8 cellular contexts compared by ENCODE assay signal in genomic region chr9:128685022-128685332, GRCh38. TPM values are rescaled to one million over a fixed set of nuclear protein-coding genes. Genes with fewer than 3 reads are reported as not detected.
DNase-seq lines count a peak whose midpoint lies in the region; ATAC-seq and TF ChIP-seq lines count a peak whose summit lies in the region.

No MANE protein-coding gene starts in this region.

- 17 to 58% methylated on average over 1 of the region's 2 CpGs for WGBS in esophagus squamous epithelium, 2 donors
- WGBS in sigmoid colon, 2 donors = 43 to 58% methylated on average over 2 of the region's 2 CpGs

- H3K4me1 ChIP-seq in Panc1 (ENCODE audit: control insufficient read depth, insufficient read depth, low read length) = peaks cover 30% of the 10 kb centered on the region
- H3K4me1 ChIP-seq in esophagus squamous epithelium = peaks cover 33 to 65% (median 38%) of the 10 kb centered on the region in 3 donors
- H3K4me1 ChIP-seq in sigmoid colon = peaks cover 0 to 29% (median 22%) of the 10 kb centered on the region in 4 donors

- ATAC-seq in Panc1 = no peak
- ATAC-seq in HG03520 (IDR thresholded peaks at IDR 0.05; ENCODE audit: unreplicated experiment) = no peak
- no peak for ATAC-seq in HG03280 (IDR thresholded peaks at IDR 0.05; ENCODE audit: unreplicated experiment)
- no peak for ATAC-seq in GM21526 (IDR thresholded peaks at IDR 0.05; ENCODE audit: low FRiP score, unreplicated experiment)

- in situ Hi-C loops in Panc1 (cut with HindIII; ENCODE audit: low pct_unique_long_range_greater_than_20kb, low sequenced_read_pairs) = no loop called here

- intact Hi-C loops in Panc1 (cut with micrococcal nuclease; ENCODE audit: unreplicated experiment) (no loop called here), esophagus squamous epithelium (cut with DNase I) (no loop called here), sigmoid colon (cut with DNase I) (loop anchor here (5.0 kb wide), 1 partner anchor 133 kb away; the partner anchor contains the start of gene SPTAN1)

- CTCF ChIA-PET in Panc1 (lab: Charles Lee) = interaction anchor here (1.4 kb wide), 1 partner anchor 50 kb away, joined by 3 read pairs; no protein-coding TSS in a partner anchor

- H3K4me3 ChIP-seq in GM12875 (ENCODE audit: low read depth, low read length) (peak overlapping the region; percentile 66), Panc1 (ENCODE audit: low read depth in 2 of 2, low read length in 2 of 2) (peak overlapping the region; percentile 52 to 80), esophagus squamous epithelium (peak overlapping the region in 3 of 4 donors; percentile 61 to 80 (median 68)), sigmoid colon (no peak overlapping the region)

- no peak for TF ChIP-seq CTCF in GM12875 (IDR thresholded peaks at IDR 0.05; ENCODE audit: borderline replicate concordance, insufficient read depth, low read depth, low read length)
- TF ChIP-seq CTCF in Panc1 (IDR thresholded peaks at IDR 0.05) = no peak
- no peak for TF ChIP-seq CTCF in esophagus squamous epithelium (IDR thresholded peaks at IDR 0.05)
- TF ChIP-seq CTCF in sigmoid colon (IDR thresholded peaks at IDR 0.05) = no peak

- POLR2A ChIA-PET in Panc1 (lab: Charles Lee) = no interaction called here

- H3K27me3 ChIP-seq in Panc1 (ENCODE audit: control insufficient read depth, insufficient read depth, low read length) (no peaks in the 10 kb centered on the region), esophagus squamous epithelium (no peaks in the 10 kb centered on the region), sigmoid colon (no peaks in the 10 kb centered on the region)

- TF ChIP-seq POLR2A in esophagus squamous epithelium (IDR thresholded peaks at IDR 0.05) = peak in 1 of 4 donors; percentile 36
- no peak for TF ChIP-seq POLR2A in sigmoid colon (IDR thresholded peaks at IDR 0.05)

- H3K27ac ChIP-seq in Panc1 (ENCODE audit: low read length) (peak overlapping the region; percentile 86), esophagus squamous epithelium (peak overlapping the region; percentile 92 to 97 (median 95)), sigmoid colon (peak overlapping the region in 3 of 4 donors; percentile 50 to 72 (median 64))

- no peak for TF ChIP-seq EP300 in sigmoid colon (IDR thresholded peaks at IDR 0.05)

- H3K36me3 ChIP-seq in Panc1 (ENCODE audit: control insufficient read depth, insufficient read depth, low read length) = no peaks in the 10 kb centered on the region; the same call in 1 of the 2 replicates
- H3K36me3 ChIP-seq in esophagus squamous epithelium = no peaks in the 10 kb centered on the region
- no peaks in the 10 kb centered on the region for H3K36me3 ChIP-seq in sigmoid colon

- BruUV-seq in Panc1 (replicated peaks; lab: Mats Ljungman, UMichigan) = no TSS peak

- H3K9me3 ChIP-seq in Panc1 (ENCODE audit: control insufficient read depth, insufficient read depth, low read depth, low read length) (no peaks in the 10 kb centered on the region), esophagus squamous epithelium (no peaks in the 10 kb centered on the region), sigmoid colon (no peaks in the 10 kb centered on the region)

- DNase-seq in Panc1 (ENCODE audit: low read depth, low spot score) = no peak
- no peak for DNase-seq in esophagus squamous epithelium (lab: John Stamatoyannopoulos, UW)
- DNase-seq in sigmoid colon = no peak
- no peak for DNase-seq in hypothalamus (lab: John Stamatoyannopoulos, UW)

RNA-seq across cellular contexts. Expression of gene SET, which starts 4.0 kb away (rescaled TPM):
- 422 TPM for total RNA-seq in Panc1 (2021; ENCODE audit: unreplicated experiment)
- 224 TPM for polyA plus RNA-seq in Panc1 (2012; ENCODE audit: insufficient read length)
- total RNA-seq in esophagus squamous epithelium = 100 to 1,000 TPM in 3 of 4 donors, 10 to 100 TPM in 1; 83.5 to 253 (median 215) TPM
- 100 to 1,000 TPM; 182 to 195 (median 187) TPM for total RNA-seq in sigmoid colon
- polyA plus RNA-seq in sigmoid colon = 100 to 1,000 TPM in 2 of 3 donors, 10 to 100 TPM in 1; 77.2 to 172 (median 114) TPM

RNA-seq across cellular contexts. Expression of gene PKN3, which starts 17.3 kb away (rescaled TPM):
- total RNA-seq in Panc1 (2021; ENCODE audit: unreplicated experiment) (19.9 TPM), esophagus squamous epithelium (1 to 10 TPM; 2.3 to 6.2 (median 3.2) TPM), sigmoid colon (1 to 10 TPM; 1.6 to 5.5 (median 3.1) TPM)
- polyA plus RNA-seq in Panc1 (2012; ENCODE audit: insufficient read length) = 38.9 TPM
- 1 to 10 TPM; 1.6 to 7.2 (median 1.8) TPM for polyA plus RNA-seq in sigmoid colon

RNA-seq across cellular contexts. Expression of gene DYNC2I2, which starts 28.3 kb away (rescaled TPM):
- 78.1 TPM for total RNA-seq in Panc1 (2021; ENCODE audit: unreplicated experiment)
- polyA plus RNA-seq in Panc1 (2012; ENCODE audit: insufficient read length) = 96.2 TPM
- total RNA-seq in esophagus squamous epithelium = 10 to 100 TPM; 39.7 to 65.9 (median 54.4) TPM
- total RNA-seq in sigmoid colon = 10 to 100 TPM; 21.6 to 33.0 (median 27.0) TPM
- 10 to 100 TPM; 39.6 to 87.4 (median 43.9) TPM for polyA plus RNA-seq in sigmoid colon

RNA-seq across cellular contexts. Expression of gene ZDHHC12, which starts 39.0 kb away (rescaled TPM):
- total RNA-seq in Panc1 (2021; ENCODE audit: unreplicated experiment) (39.3 TPM), esophagus squamous epithelium (10 to 100 TPM; 51.5 to 99.4 (median 77.1) TPM), sigmoid colon (10 to 100 TPM; 13.3 to 46.2 (median 15.3) TPM)
- 63.1 TPM for polyA plus RNA-seq in Panc1 (2012; ENCODE audit: insufficient read length)
- 100 to 1,000 TPM in 1 of 3 donors, 10 to 100 TPM in 2; 72.6 to 123 (median 73.9) TPM for polyA plus RNA-seq in sigmoid colon

Comparison
In these comparisons a context has a peak if more than half of its experiments do, and no peak if none do; other contexts are left out.
1. H3K4me3 ChIP-seq: peak in GM12875 (single experiment), Panc1 (2 of 2) and esophagus squamous epithelium (3 of 4); none in sigmoid colon (0 of 4).
2. Peak in every context shown above with its lines, with median percentiles within 50 percentile points of each other: H3K27ac ChIP-seq.